Comparison of ENCODE assay signal across 12 cellular contexts in the genomic region with DNA sequence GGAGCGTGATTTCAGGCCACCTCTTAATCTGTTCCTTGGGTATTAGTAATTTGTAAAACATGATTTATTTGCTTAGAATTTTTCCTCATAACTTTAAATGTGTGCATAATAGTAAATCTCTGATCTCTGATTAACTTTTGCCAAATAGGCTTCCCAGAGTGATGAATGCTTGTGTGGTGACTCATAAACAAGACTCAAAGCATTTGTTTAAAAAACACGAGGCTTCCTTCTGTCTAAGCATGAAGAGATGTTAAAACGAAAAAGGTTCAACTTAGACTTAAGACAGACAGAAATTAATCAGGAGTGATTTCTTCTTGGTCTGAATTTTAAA.
DNase-seq lines count a peak whose midpoint lies in the region; ATAC-seq, FAIRE-seq and TF ChIP-seq lines count a peak whose summit lies in the region.
"Had no signal": no experiment of that assay in that cellular context is flagged by ENCODE, and none has a peak within 500 bp of the region (broad histone marks: within the 10 kb centered on the region; RNA-seq: fewer than 3 reads in every experiment).

No MANE protein-coding gene starts in this region.

- TF ChIP-seq CTCF in A549 (IDR thresholded peaks at IDR 0.05) (no peak), HFF-Myc (IDR thresholded peaks at IDR 0.05; ENCODE audit: low read depth, low read length, missing control alignments) (no peak), brain (conservative IDR thresholded peaks at IDR 0.05) (no peak), kidney epithelial cell (IDR thresholded peaks at IDR 0.05; ENCODE audit: insufficient read depth, low read length, poor library complexity, severe bottlenecking) (no peak), GM20000 (IDR thresholded peaks at IDR 0.05; ENCODE audit: extremely low read depth, missing control alignments) (no peak)

- CTCF ChIA-PET in A549 (lab: Yijun Ruan, JAX), result no interaction called here

- TF ChIP-seq EP300 in A549 (IDR thresholded peaks at IDR 0.05), result no peak

- no peak for FAIRE-seq in A549 (lab: Jason Lieb, UNC)
- no peak for FAIRE-seq in small intestine (lab: Jason Lieb, UNC)

- H3K4me3 Mint-ChIP-seq in brain, result peak overlapping the region in 2 of 5 experiments; percentile 35 to 40
- H3K4me3 Mint-ChIP-seq: activated naive CD8-positive, alpha-beta T cell treated with anti-CD3 and anti-CD28 coated beads for 36 hours had no signal

- H3K27me3 Mint-ChIP-seq in brain, result no peaks in the 10 kb centered on the region
- H3K27me3 Mint-ChIP-seq: activated naive CD8-positive, alpha-beta T cell treated with anti-CD3 and anti-CD28 coated beads for 36 hours had no signal

- no peak for TF ChIP-seq RAD21 in A549 (conservative IDR thresholded peaks at IDR 0.05 in 1 of 2, IDR thresholded peaks at IDR 0.05 in 1 of 2)

- H3K27ac Mint-ChIP-seq in brain, result peak overlapping the region in 4 of 5 experiments; percentile 10 to 80 (median 51)
- H3K27ac Mint-ChIP-seq: activated naive CD8-positive, alpha-beta T cell treated with anti-CD3 and anti-CD28 coated beads for 36 hours had no signal

- no peaks in the 10 kb centered on the region for H3K36me3 ChIP-seq in kidney epithelial cell (ENCODE audit: control insufficient read depth, insufficient read depth, low read length)
- no peaks in the 10 kb centered on the region for H3K36me3 ChIP-seq in small intestine (ENCODE audit: control insufficient read depth in 2 of 2, insufficient read depth in 2 of 2, low read length in 2 of 2)
- H3K36me3 ChIP-seq: tibial artery had no signal

- peaks cover 24% of the 10 kb centered on the region; the same call in 2 of the 3 replicates for H3K9me3 ChIP-seq in A549
- H3K9me3 ChIP-seq in small intestine (ENCODE audit: control insufficient read depth, low read depth), result no peaks in the 10 kb centered on the region
- H3K9me3 ChIP-seq in right cardiac atrium (ENCODE audit: control insufficient read depth, low read length), result no peaks in the 10 kb centered on the region

- H3K4me1 ChIP-seq in A549 (peaks cover 19% of the 10 kb centered on the region), small intestine (ENCODE audit: control insufficient read depth in 2 of 2, insufficient read depth in 1 of 2, low read depth in 1 of 2, low read length in 1 of 2) (no peaks in the 10 kb centered on the region), right cardiac atrium (ENCODE audit: control insufficient read depth, insufficient read depth, low read length) (no peaks in the 10 kb centered on the region)
- H3K4me1 ChIP-seq: tibial artery had no signal

- peaks cover 22% of the 10 kb centered on the region for H3K36me3 Mint-ChIP-seq in brain
- H3K36me3 Mint-ChIP-seq: activated naive CD8-positive, alpha-beta T cell treated with anti-CD3 and anti-CD28 coated beads for 36 hours had no signal

- H3K4me3 ChIP-seq in A549, result no peak overlapping the region
- no peak overlapping the region for H3K4me3 ChIP-seq in HFF-Myc (replicated peaks; ENCODE audit: low read depth, low read length)
- no peak overlapping the region for H3K4me3 ChIP-seq in kidney epithelial cell (ENCODE audit: low read depth, low read length)
- no peak overlapping the region for H3K4me3 ChIP-seq in small intestine (ENCODE audit: low read depth in 1 of 2, low read length in 2 of 2)
- no peak overlapping the region for H3K4me3 ChIP-seq in right cardiac atrium (ENCODE audit: low read length)
- H3K4me3 ChIP-seq: tibial artery had no signal

- no peak for TF ChIP-seq POLR2A in A549 (IDR thresholded peaks at IDR 0.05; ENCODE audit: low read length)

- peaks cover 15 to 27% (median 24%) of the 10 kb centered on the region in 5 experiments for H3K9me3 Mint-ChIP-seq in brain

- POLR2A ChIA-PET in A549 (lab: Yijun Ruan, JAX), result no interaction called here

- peak overlapping the region; percentile 74 for H3K4me2 ChIP-seq in A549

- H3K27me3 ChIP-seq in kidney epithelial cell (ENCODE audit: control insufficient read depth, insufficient read depth, low read length), result no peaks in the 10 kb centered on the region
- H3K27me3 ChIP-seq in small intestine (ENCODE audit: control insufficient read depth in 2 of 2, insufficient read depth in 2 of 2, low read length in 2 of 2), result no peaks in the 10 kb centered on the region
- H3K27me3 ChIP-seq in right cardiac atrium (ENCODE audit: control insufficient read depth, insufficient read depth), result no peaks in the 10 kb centered on the region

- intact Hi-C loops in right cardiac atrium (cut with DNase I), result no loop called here

- 23% methylated on average over 3 of the region's 3 CpGs for WGBS in A549 (ENCODE audit: missing lambda C conversion rate)
- 17 to 35% (median 26%) methylated on average over 3 of the region's 3 CpGs for WGBS in small intestine, 3 donors
- 40% methylated on average over 3 of the region's 3 CpGs for WGBS in right cardiac atrium

- DNase-seq in A549 (ENCODE audit: low read depth in 1 of 2, low spot score in 1 of 2) (peak; percentile 12 to 26), HFF-Myc (ENCODE audit: extremely low read depth, low read depth) (peak; percentile 49), kidney epithelial cell (ENCODE audit: low read depth) (peak; percentile 61), left lobe of liver (ENCODE audit: low spot score) (no peak), small intestine (no peak), GM20000 (ENCODE audit: low spot score) (no peak), right cardiac atrium (no peak)
- DNase-seq: activated naive CD8-positive, alpha-beta T cell treated with anti-CD3 and anti-CD28 coated beads for 36 hours; AML-193; NCI-H345; tibial artery had no signal

- H3K4me1 Mint-ChIP-seq in brain, result peaks cover 21% of the 10 kb centered on the region
- H3K4me1 Mint-ChIP-seq: activated naive CD8-positive, alpha-beta T cell treated with anti-CD3 and anti-CD28 coated beads for 36 hours had no signal

- H3K27ac ChIP-seq in A549, result peak overlapping the region in 1 of 2 experiments; percentile 71; a peak in 4 of 6 replicates
- H3K27ac ChIP-seq in small intestine (ENCODE audit: low read depth in 1 of 2, low read length in 1 of 2), result no peak overlapping the region
- no peak overlapping the region for H3K27ac ChIP-seq in right cardiac atrium (ENCODE audit: low read length)
- H3K27ac ChIP-seq: tibial artery had no signal

- ATAC-seq in A549 (peak in 1 of 2 experiments; percentile 38; a peak in 1 of 6 replicates), left lobe of liver (no peak), right cardiac atrium (no peak)

TF ChIP-seq in A549, 52 proteins besides CTCF, POLR2A, EP300 and RAD21:
- peak; percentile 16; the same call in 1 of the 2 replicates for TF ChIP-seq MAX (IDR thresholded peaks at IDR 0.05)
- peak; percentile 26; the same call in 1 of the 2 replicates for TF ChIP-seq JUNB (IDR thresholded peaks at IDR 0.05)
- TF ChIP-seq CHD4 (IDR thresholded peaks at IDR 0.05; ENCODE audit: borderline replicate concordance), result no peak
- peak; percentile 35; the same call in 1 of the 2 replicates for TF ChIP-seq FOSL2 (IDR thresholded peaks at IDR 0.05)
- TF ChIP-seq FOSL2 (CRISPR knock-in tag; IDR thresholded peaks at IDR 0.05), result peak; percentile 79

Comparison
In these comparisons a context has a peak if more than half of its experiments do, and no peak if none do; other contexts are left out.
1. DNase-seq: peak in A549 (2 of 2), HFF-Myc (single experiment) and kidney epithelial cell (single experiment); none in left lobe of liver (single experiment), small intestine (single experiment), GM20000 (single experiment) and right cardiac atrium (0 of 3).